ENCODE assay signal across 11 cellular contexts in genomic region chr14:103110681-103111296, GRCh38. TPM values are rescaled to one million over a fixed set of nuclear protein-coding genes. Genes with fewer than 3 reads are reported as not detected.
A peak's percentile ranks its signal among the peaks of the same experiment; 100 is the strongest.
DNase-seq lines count a peak whose midpoint lies in the region; ATAC-seq and TF ChIP-seq lines count a peak whose summit lies in the region.
"Had no signal": no experiment of that assay in that cellular context is flagged by ENCODE, and none has a peak within 500 bp of the region (broad histone marks: within the 10 kb centered on the region; RNA-seq: fewer than 3 reads in every experiment).

No MANE protein-coding gene starts in this region.

- peaks cover 59% of the 10 kb centered on the region for H3K4me1 Mint-ChIP-seq in stimulated activated memory B cell treated with anti-CD40 and anti-IgM and Interleukin-4, amounts not matched to agents 10 μg/mL and 1 μg/mL and 100 μg/mL, for 72 hours
- H3K4me1 Mint-ChIP-seq in activated naive CD8-positive, alpha-beta T cell treated with anti-CD3 and anti-CD28 coated beads for 36 hours = peaks cover 3% of the 10 kb centered on the region

- peak overlapping the region; percentile 71 for H3K27ac Mint-ChIP-seq in stimulated activated memory B cell treated with anti-CD40 and anti-IgM and Interleukin-4, amounts not matched to agents 10 μg/mL and 1 μg/mL and 100 μg/mL, for 72 hours
- H3K27ac Mint-ChIP-seq in activated naive CD8-positive, alpha-beta T cell treated with anti-CD3 and anti-CD28 coated beads for 36 hours = no peak overlapping the region

- DNase-seq in NT2/D1 (ENCODE audit: low read depth, low spot score) = no peak
- peak in 2 of 3 donors; percentile 82 to 86 for DNase-seq in right cardiac atrium
- DNase-seq in GM10266 (ENCODE audit: extremely low spot score) = no peak
- DNase-seq in activated naive CD8-positive, alpha-beta T cell treated with anti-CD3 and anti-CD28 coated beads for 36 hours = no peak
- no peak for DNase-seq in NCI-H146 (lab: John Stamatoyannopoulos, UW)
- no peak for DNase-seq in activated effector memory CD4-positive, alpha-beta T cell treated with anti-CD3 and anti-CD28 coated beads, Interleukin-2, amount 50 U/mL, for 16 hours

- intact Hi-C loops in right cardiac atrium (cut with DNase I) = no loop called here

- H3K9me3 ChIP-seq in HUES48 (ENCODE audit: control insufficient read depth, insufficient read depth, low read length) (no peaks in the 10 kb centered on the region), NT2/D1 (ENCODE audit: insufficient read depth, low read length) (no peaks in the 10 kb centered on the region), right cardiac atrium (ENCODE audit: control insufficient read depth, low read length) (no peaks in the 10 kb centered on the region)
- H3K9me3 ChIP-seq: ascending aorta, heart left ventricle had no signal

- H3K9ac ChIP-seq in HUES48 (ENCODE audit: low read depth, low read length) (no peak overlapping the region), NT2/D1 (ENCODE audit: insufficient read length, low read depth) (peak overlapping the region; percentile 76)

- H3K27ac ChIP-seq in HUES48 (ENCODE audit: low read depth, low read length) (peak overlapping the region; percentile 32), right cardiac atrium (ENCODE audit: low read length) (no peak overlapping the region)
- H3K27ac ChIP-seq: VCaP had no signal

- H3K4me3 Mint-ChIP-seq in stimulated activated memory B cell treated with anti-CD40 and anti-IgM and Interleukin-4, amounts not matched to agents 10 μg/mL and 1 μg/mL and 100 μg/mL, for 72 hours = no peak overlapping the region
- H3K4me3 Mint-ChIP-seq in activated naive CD8-positive, alpha-beta T cell treated with anti-CD3 and anti-CD28 coated beads for 36 hours = no peak overlapping the region

- TF ChIP-seq CTCF in GM10266 (IDR thresholded peaks at IDR 0.05; ENCODE audit: control insufficient read depth, insufficient read depth, low read depth, missing control alignments) = no peak

- H3K36me3 ChIP-seq in HUES48 (ENCODE audit: control insufficient read depth, insufficient read depth, low read length) = no peaks in the 10 kb centered on the region
- no peaks in the 10 kb centered on the region for H3K36me3 ChIP-seq in NT2/D1 (ENCODE audit: insufficient read depth, insufficient read length, low read length)
- H3K36me3 ChIP-seq: ascending aorta, heart left ventricle had no signal

- no peak overlapping the region for H3K4me3 ChIP-seq in HUES48 (ENCODE audit: low read depth, low read length)
- H3K4me3 ChIP-seq in NT2/D1 (ENCODE audit: insufficient read length, low read depth) = peak overlapping the region; percentile 24
- no peak overlapping the region for H3K4me3 ChIP-seq in right cardiac atrium (ENCODE audit: low read length)
- H3K4me3 ChIP-seq: ascending aorta had no signal

- peak; percentile 40 to 50 for ATAC-seq in right cardiac atrium
- no peak for ATAC-seq in stimulated activated memory B cell treated with anti-CD40 and anti-IgM and Interleukin-4, amounts not matched to agents 10 μg/mL and 1 μg/mL and 100 μg/mL, for 72 hours

- 53% methylated on average over 15 of the region's 15 CpGs for WGBS in right cardiac atrium

- peaks cover 19% of the 10 kb centered on the region for H3K27me3 Mint-ChIP-seq in stimulated activated memory B cell treated with anti-CD40 and anti-IgM and Interleukin-4, amounts not matched to agents 10 μg/mL and 1 μg/mL and 100 μg/mL, for 72 hours
- peaks cover 10% of the 10 kb centered on the region for H3K27me3 Mint-ChIP-seq in activated naive CD8-positive, alpha-beta T cell treated with anti-CD3 and anti-CD28 coated beads for 36 hours

- no peaks in the 10 kb centered on the region for H3K36me3 Mint-ChIP-seq in stimulated activated memory B cell treated with anti-CD40 and anti-IgM and Interleukin-4, amounts not matched to agents 10 μg/mL and 1 μg/mL and 100 μg/mL, for 72 hours
- no peaks in the 10 kb centered on the region for H3K36me3 Mint-ChIP-seq in activated naive CD8-positive, alpha-beta T cell treated with anti-CD3 and anti-CD28 coated beads for 36 hours

- H3K9me3 Mint-ChIP-seq in stimulated activated memory B cell treated with anti-CD40 and anti-IgM and Interleukin-4, amounts not matched to agents 10 μg/mL and 1 μg/mL and 100 μg/mL, for 72 hours = no peaks in the 10 kb centered on the region
- no peaks in the 10 kb centered on the region for H3K9me3 Mint-ChIP-seq in activated naive CD8-positive, alpha-beta T cell treated with anti-CD3 and anti-CD28 coated beads for 36 hours

- H3K4me1 ChIP-seq in HUES48 (ENCODE audit: control insufficient read depth, insufficient read depth, low read length) (peaks cover 29% of the 10 kb centered on the region), NT2/D1 (ENCODE audit: insufficient read depth, insufficient read length) (peaks cover 36% of the 10 kb centered on the region), right cardiac atrium (ENCODE audit: control insufficient read depth, insufficient read depth, low read length) (no peaks in the 10 kb centered on the region)

- peaks cover 12% of the 10 kb centered on the region for H3K27me3 ChIP-seq in HUES48 (ENCODE audit: control insufficient read depth, insufficient read depth, low read length)
- no peaks in the 10 kb centered on the region for H3K27me3 ChIP-seq in NT2/D1 (ENCODE audit: insufficient read depth, insufficient read length)
- no peaks in the 10 kb centered on the region for H3K27me3 ChIP-seq in right cardiac atrium (ENCODE audit: control insufficient read depth, insufficient read depth)
- H3K27me3 ChIP-seq: ascending aorta, heart left ventricle had no signal

RNA-seq across cellular contexts. Expression of gene TNFAIP2, which starts 12.5 kb away (rescaled TPM):
- 10 to 100 TPM; 41.5 to 51.3 (median 49.4) TPM for total RNA-seq in right cardiac atrium
- 46.7 TPM for polyA plus RNA-seq in right cardiac atrium
- under 1 TPM; 0.10 to 0.85 TPM for total RNA-seq in activated naive CD8-positive, alpha-beta T cell treated with anti-CD3 and anti-CD28 coated beads for 36 hours

RNA-seq across cellular contexts. Expression of gene EXOC3L4, which starts 16.3 kb away (rescaled TPM):
- 1 to 10 TPM in 3 of 4 donors, under 1 TPM in 1; 0.63 to 2.5 (median 1.1) TPM for total RNA-seq in right cardiac atrium
- polyA plus RNA-seq in right cardiac atrium = 1.4 TPM
- total RNA-seq in activated naive CD8-positive, alpha-beta T cell treated with anti-CD3 and anti-CD28 coated beads for 36 hours = not detected
- total RNA-seq: ascending aorta had no signal

RNA-seq across cellular contexts. Expression of gene LBHD2, which starts 26.8 kb away (rescaled TPM):
- total RNA-seq in right cardiac atrium = not detected
- polyA plus RNA-seq in right cardiac atrium = not detected
- not detected for total RNA-seq in activated naive CD8-positive, alpha-beta T cell treated with anti-CD3 and anti-CD28 coated beads for 36 hours
- total RNA-seq: ascending aorta, heart left ventricle had no signal

RNA-seq across cellular contexts. Expression of gene CDC42BPB, which starts 53.4 kb away (rescaled TPM):
- total RNA-seq in right cardiac atrium = 10 to 100 TPM; 67.0 to 82.5 (median 69.8) TPM
- polyA plus RNA-seq in right cardiac atrium = 42.5 TPM
- total RNA-seq in activated naive CD8-positive, alpha-beta T cell treated with anti-CD3 and anti-CD28 coated beads for 36 hours = 1 to 10 TPM; 2.0 to 2.5 TPM

Comparison
In these comparisons a context has a peak if more than half of its experiments do, and no peak if none do; other contexts are left out.
1. DNase-seq: peak in right cardiac atrium (2 of 3); none in NT2/D1 (single experiment), GM10266 (single experiment), activated naive CD8-positive, alpha-beta T cell treated with anti-CD3 and anti-CD28 coated beads for 36 hours (single experiment), NCI-H146 (single experiment) and activated effector memory CD4-positive, alpha-beta T cell treated with anti-CD3 and anti-CD28 coated beads, Interleukin-2, amount 50 U/mL, for 16 hours (single experiment).
2. RNA of gene TNFAIP2, which starts 12.5 kb away (total RNA-seq): 41.5 to 51.3 TPM in right cardiac atrium; 0.10 to 0.85 TPM in activated naive CD8-positive, alpha-beta T cell treated with anti-CD3 and anti-CD28 coated beads for 36 hours; every median in the first group is over 10 times any median in the second.